1 cellular context compared by ENCODE assay signal in genomic region chr5:64594601-64595518, GRCh38.
TF ChIP-seq lines count a peak whose summit lies in the region.

No MANE protein-coding gene starts in this region.

TF ChIP-seq in A549, 52 proteins besides CTCF, POLR2A, EP300 and RAD21 (continued from another document):
- TF ChIP-seq, protein P1, sequence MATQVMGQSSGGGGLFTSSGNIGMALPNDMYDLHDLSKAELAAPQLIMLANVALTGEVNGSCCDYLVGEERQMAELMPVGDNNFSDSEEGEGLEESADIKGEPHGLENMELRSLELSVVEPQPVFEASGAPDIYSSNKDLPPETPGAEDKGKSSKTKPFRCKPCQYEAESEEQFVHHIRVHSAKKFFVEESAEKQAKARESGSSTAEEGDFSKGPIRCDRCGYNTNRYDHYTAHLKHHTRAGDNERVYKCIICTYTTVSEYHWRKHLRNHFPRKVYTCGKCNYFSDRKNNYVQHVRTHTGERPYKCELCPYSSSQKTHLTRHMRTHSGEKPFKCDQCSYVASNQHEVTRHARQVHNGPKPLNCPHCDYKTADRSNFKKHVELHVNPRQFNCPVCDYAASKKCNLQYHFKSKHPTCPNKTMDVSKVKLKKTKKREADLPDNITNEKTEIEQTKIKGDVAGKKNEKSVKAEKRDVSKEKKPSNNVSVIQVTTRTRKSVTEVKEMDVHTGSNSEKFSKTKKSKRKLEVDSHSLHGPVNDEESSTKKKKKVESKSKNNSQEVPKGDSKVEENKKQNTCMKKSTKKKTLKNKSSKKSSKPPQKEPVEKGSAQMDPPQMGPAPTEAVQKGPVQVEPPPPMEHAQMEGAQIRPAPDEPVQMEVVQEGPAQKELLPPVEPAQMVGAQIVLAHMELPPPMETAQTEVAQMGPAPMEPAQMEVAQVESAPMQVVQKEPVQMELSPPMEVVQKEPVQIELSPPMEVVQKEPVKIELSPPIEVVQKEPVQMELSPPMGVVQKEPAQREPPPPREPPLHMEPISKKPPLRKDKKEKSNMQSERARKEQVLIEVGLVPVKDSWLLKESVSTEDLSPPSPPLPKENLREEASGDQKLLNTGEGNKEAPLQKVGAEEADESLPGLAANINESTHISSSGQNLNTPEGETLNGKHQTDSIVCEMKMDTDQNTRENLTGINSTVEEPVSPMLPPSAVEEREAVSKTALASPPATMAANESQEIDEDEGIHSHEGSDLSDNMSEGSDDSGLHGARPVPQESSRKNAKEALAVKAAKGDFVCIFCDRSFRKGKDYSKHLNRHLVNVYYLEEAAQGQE (IDR thresholded peaks at IDR 0.05): no peak
- no peak for TF ChIP-seq NR3C1 (IDR thresholded peaks at IDR 0.05)
- no peak for TF ChIP-seq CHD2 (IDR thresholded peaks at IDR 0.05; ENCODE audit: low read length, partially characterized antibody)
- TF ChIP-seq, protein P2, sequence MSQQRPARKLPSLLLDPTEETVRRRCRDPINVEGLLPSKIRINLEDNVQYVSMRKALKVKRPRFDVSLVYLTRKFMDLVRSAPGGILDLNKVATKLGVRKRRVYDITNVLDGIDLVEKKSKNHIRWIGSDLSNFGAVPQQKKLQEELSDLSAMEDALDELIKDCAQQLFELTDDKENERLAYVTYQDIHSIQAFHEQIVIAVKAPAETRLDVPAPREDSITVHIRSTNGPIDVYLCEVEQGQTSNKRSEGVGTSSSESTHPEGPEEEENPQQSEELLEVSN (IDR thresholded peaks at IDR 0.05; ENCODE audit: borderline replicate concordance, low read depth): no peak
- TF ChIP-seq, protein P3, sequence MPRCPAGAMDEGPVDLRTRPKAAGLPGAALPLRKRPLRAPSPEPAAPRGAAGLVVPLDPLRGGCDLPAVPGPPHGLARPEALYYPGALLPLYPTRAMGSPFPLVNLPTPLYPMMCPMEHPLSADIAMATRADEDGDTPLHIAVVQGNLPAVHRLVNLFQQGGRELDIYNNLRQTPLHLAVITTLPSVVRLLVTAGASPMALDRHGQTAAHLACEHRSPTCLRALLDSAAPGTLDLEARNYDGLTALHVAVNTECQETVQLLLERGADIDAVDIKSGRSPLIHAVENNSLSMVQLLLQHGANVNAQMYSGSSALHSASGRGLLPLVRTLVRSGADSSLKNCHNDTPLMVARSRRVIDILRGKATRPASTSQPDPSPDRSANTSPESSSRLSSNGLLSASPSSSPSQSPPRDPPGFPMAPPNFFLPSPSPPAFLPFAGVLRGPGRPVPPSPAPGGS (IDR thresholded peaks at IDR 0.05): no peak
- no peak for TF ChIP-seq KDM1A (IDR thresholded peaks at IDR 0.05; ENCODE audit: low read depth)
